8 cellular contexts compared by ENCODE assay signal in the genomic region with DNA sequence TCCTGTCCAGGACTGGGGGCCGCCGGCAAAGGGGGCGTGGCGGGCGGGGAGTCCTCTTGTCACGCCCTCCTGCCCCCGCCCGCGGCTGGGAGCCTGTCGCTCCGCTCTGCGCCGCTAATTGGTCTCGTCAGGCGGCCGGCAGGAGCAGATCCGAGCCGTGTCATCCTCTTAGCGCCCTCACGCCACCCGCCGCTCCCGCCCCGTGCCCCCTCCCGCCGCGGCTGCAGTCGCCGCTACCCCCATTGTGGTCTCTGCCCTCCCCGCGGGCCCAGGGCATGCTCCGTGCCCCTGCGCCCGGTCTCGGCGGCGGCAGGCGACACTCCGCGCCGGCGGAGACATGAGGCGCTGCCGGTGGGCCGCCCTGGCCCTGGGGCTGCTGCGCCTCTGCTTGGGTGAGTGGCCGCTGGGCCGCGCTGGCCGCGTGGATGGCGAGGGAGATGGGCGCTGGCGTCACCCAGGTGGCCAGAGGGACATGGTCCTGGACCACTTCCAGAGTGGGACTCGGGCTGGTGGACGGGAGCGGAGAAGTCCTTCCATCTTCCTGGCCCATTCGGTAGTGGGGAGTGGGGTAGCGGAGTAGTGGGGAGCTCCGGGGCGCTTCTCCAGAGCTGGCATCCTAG. TPM values are rescaled to one million over a fixed set of nuclear protein-coding genes. Genes with fewer than 3 reads are reported as not detected.
DNase-seq lines count a peak whose midpoint lies in the region; ATAC-seq and FAIRE-seq lines count a peak whose summit lies in the region.

CDHR1 (plus strand) TSS at position 114 of the 620 bp plus-strand sequence; CDS start at position 338, 224 bp downstream.

- peak; percentile 52 for ATAC-seq in HG02610 (IDR thresholded peaks at IDR 0.05; ENCODE audit: unreplicated experiment)

- DNase-seq in GM18507 (ENCODE audit: extremely low spot score, insufficient read length, low read depth) = peak; percentile 43
- DNase-seq in NCI-H510A (lab: John Stamatoyannopoulos, UW) = peak; percentile 36
- DNase-seq in activated gamma-delta T cell treated with anti-CD3 and anti-CD28 coated beads, Interleukin-2, amount 50 U/mL, for 16 hours (ENCODE audit: low read depth) = peak; percentile 37
- DNase-seq in small intestine = no peak
- no peak for DNase-seq in NCI-H774 (lab: John Stamatoyannopoulos, UW)
- DNase-seq in cerebellar nuclear complex (lab: John Stamatoyannopoulos, UW) = no peak

- H3K4me1 ChIP-seq in small intestine (ENCODE audit: control insufficient read depth in 2 of 2, insufficient read depth in 1 of 2, low read depth in 1 of 2, low read length in 1 of 2) = no peaks in the 10 kb centered on the region

- no peaks in the 10 kb centered on the region for H3K36me3 ChIP-seq in small intestine (ENCODE audit: control insufficient read depth in 2 of 2, insufficient read depth in 2 of 2, low read length in 2 of 2)

- H3K9me3 ChIP-seq in small intestine (ENCODE audit: control insufficient read depth, low read depth) = no peaks in the 10 kb centered on the region

- H3K4me3 ChIP-seq in iPS-11a (ENCODE audit: low read depth, low read length) (peak within 1 kb of the TSS; percentile 49), small intestine (ENCODE audit: low read depth in 1 of 2, low read length in 2 of 2) (peak within 1 kb of the TSS; percentile 20 to 29)

- FAIRE-seq in GM18507 (lab: Jason Lieb, UNC) (no peak), small intestine (lab: Jason Lieb, UNC) (no peak)

- no peak within 1 kb of the TSS for H3K27ac ChIP-seq in small intestine (ENCODE audit: low read depth in 1 of 2, low read length in 1 of 2)

- peaks cover 11 to 18% of the 10 kb centered on the region in 2 donors for H3K27me3 ChIP-seq in small intestine (ENCODE audit: control insufficient read depth in 2 of 2, insufficient read depth in 2 of 2, low read length in 2 of 2)

- 1 to 2% (median 2%) methylated on average over 38 to 61 of the region's 61 CpGs for WGBS in small intestine, 3 donors

RNA-seq across cellular contexts. Expression of gene CDHR1, which starts in this region (rescaled TPM):
- polyA plus RNA-seq in small intestine = under 1 TPM in 1 of 3 donors, not detected in 2; 0.06 TPM

Comparison
In these comparisons a context has a peak if more than half of its experiments do, and no peak if none do; other contexts are left out.
1. DNase-seq: peak in GM18507 (single experiment), NCI-H510A (single experiment) and activated gamma-delta T cell treated with anti-CD3 and anti-CD28 coated beads, Interleukin-2, amount 50 U/mL, for 16 hours (single experiment); none in small intestine (single experiment), NCI-H774 (single experiment) and cerebellar nuclear complex (0 of 2).